ENCODE assay signal across 17 cellular contexts in genomic region chr2:181190711-181191110, GRCh38.
DNase-seq lines count a peak whose midpoint lies in the region; ATAC-seq and TF ChIP-seq lines count a peak whose summit lies in the region.
"Had no signal": no experiment of that assay in that cellular context is flagged by ENCODE, and none has a peak within 500 bp of the region (broad histone marks: within the 10 kb centered on the region; RNA-seq: fewer than 3 reads in every experiment).

No MANE protein-coding gene starts in this region.

- peaks cover 46% of the 10 kb centered on the region for H3K4me1 Mint-ChIP-seq in activated naive CD4-positive, alpha-beta T cell treated with anti-CD3 and anti-CD28 coated beads, Interleukin-2, amount 50 U/mL, for 24 hours
- H3K4me1 Mint-ChIP-seq in activated naive CD4-positive, alpha-beta T cell treated with anti-CD3 and anti-CD28 coated beads for 36 hours (ENCODE audit: low read depth) = peaks cover 24% of the 10 kb centered on the region
- H3K4me1 Mint-ChIP-seq in naive thymus-derived CD8-positive, alpha-beta T cell = peaks cover 10 to 40% (median 34%) of the 10 kb centered on the region in 4 donors

- no peaks in the 10 kb centered on the region for H3K27me3 Mint-ChIP-seq in activated naive CD4-positive, alpha-beta T cell treated with anti-CD3 and anti-CD28 coated beads, Interleukin-2, amount 50 U/mL, for 24 hours
- H3K27me3 Mint-ChIP-seq in activated naive CD4-positive, alpha-beta T cell treated with anti-CD3 and anti-CD28 coated beads for 36 hours (ENCODE audit: low read depth) = no peaks in the 10 kb centered on the region
- no peaks in the 10 kb centered on the region for H3K27me3 Mint-ChIP-seq in naive thymus-derived CD8-positive, alpha-beta T cell
- H3K27me3 Mint-ChIP-seq: naive thymus-derived CD4-positive, alpha-beta T cell had no signal

- no peak for TF ChIP-seq CTCF in fibroblast of villous mesenchyme (IDR thresholded peaks at IDR 0.05; ENCODE audit: insufficient read depth, low read depth, low read length)

- H3K36me3 Mint-ChIP-seq in activated naive CD4-positive, alpha-beta T cell treated with anti-CD3 and anti-CD28 coated beads, Interleukin-2, amount 50 U/mL, for 24 hours = peaks cover 12% of the 10 kb centered on the region
- no peaks in the 10 kb centered on the region for H3K36me3 Mint-ChIP-seq in activated naive CD4-positive, alpha-beta T cell treated with anti-CD3 and anti-CD28 coated beads for 36 hours (ENCODE audit: low read depth)
- H3K36me3 Mint-ChIP-seq in naive thymus-derived CD8-positive, alpha-beta T cell = peaks cover 0 to 20% (median 12%) of the 10 kb centered on the region in 3 donors

- no peaks in the 10 kb centered on the region for H3K9me3 Mint-ChIP-seq in activated naive CD4-positive, alpha-beta T cell treated with anti-CD3 and anti-CD28 coated beads, Interleukin-2, amount 50 U/mL, for 24 hours
- H3K9me3 Mint-ChIP-seq in activated naive CD4-positive, alpha-beta T cell treated with anti-CD3 and anti-CD28 coated beads for 36 hours = no peaks in the 10 kb centered on the region
- H3K9me3 Mint-ChIP-seq in naive thymus-derived CD8-positive, alpha-beta T cell = peaks cover 0 to 13% (median 0%) of the 10 kb centered on the region in 9 donors

- DNase-seq in activated naive CD4-positive, alpha-beta T cell treated with anti-CD3 and anti-CD28 coated beads for 36 hours = no peak
- DNase-seq in NCI-H82 treated with DMSO at 0.1 percent for 48 hours (lab: John Stamatoyannopoulos, UW; ENCODE audit: unreplicated experiment) = peak; percentile 89
- peak; percentile 33 for DNase-seq in fibroblast of villous mesenchyme (ENCODE audit: low read depth)
- DNase-seq in activated gamma-delta T cell treated with Interleukin-2 at 50 U/mL for 16 hours = no peak
- no peak for DNase-seq in GOT3 (lab: John Stamatoyannopoulos, UW)
- DNase-seq in naive thymus-derived CD8-positive, alpha-beta T cell = no peak
- DNase-seq in HEK293T (ENCODE audit: extremely low spot score) = no peak
- DNase-seq: activated CD4-positive, alpha-beta T cell treated with anti-CD3 and anti-CD28 coated beads, Interleukin-2, amount 50 U/mL, for 48 hours; activated effector memory CD4-positive, alpha-beta T cell treated with Interleukin-2 at 50 U/mL for 16 hours; lower lobe of right lung; naive thymus-derived CD4-positive, alpha-beta T cell; NCI-H1930; NCI-H748 treated with DMSO at 0.1 percent for 48 hours; stimulated activated CD4-positive, alpha-beta T cell treated with anti-CD3 and anti-CD28 coated beads, Interleukin-15, amount 100 ng/mL, for 24 hours; uterus had no signal

- no peak overlapping the region for H3K4me3 ChIP-seq in fibroblast of villous mesenchyme (ENCODE audit: low read depth, low read length)
- H3K4me3 ChIP-seq: ascending aorta, lower lobe of right lung, uterus had no signal

- ATAC-seq in naive thymus-derived CD8-positive, alpha-beta T cell = no peak
- ATAC-seq: lower lobe of right lung; naive thymus-derived CD4-positive, alpha-beta T cell had no signal

- POLR2A ChIA-PET in naive thymus-derived CD8-positive, alpha-beta T cell (lab: Charles Lee) = interaction anchor here (1.1 to 2.6 kb wide), 3 partner anchors 8 to 12 kb away, joined by 4 to 7 read pairs (median 4); no protein-coding TSS in a partner anchor
- POLR2A ChIA-PET in HEK293T (lab: Yijun Ruan, JAX) = interaction anchor here (0.6 kb wide), 1 partner anchor 42 kb away, joined by 3 read pairs; no protein-coding TSS in a partner anchor

- CTCF ChIA-PET in activated naive CD4-positive, alpha-beta T cell treated with anti-CD3 and anti-CD28 coated beads for 36 hours (lab: Charles Lee) = interaction anchor here (0.6 to 2.7 kb wide), 3 partner anchors 13 to 115 kb away, joined by 3 to 13 read pairs (median 3); no protein-coding TSS in a partner anchor
- CTCF ChIA-PET in HEK293T (lab: Yijun Ruan, JAX) = interaction anchor here (0.6 kb wide), 1 partner anchor 12 kb away, joined by 3 read pairs; no protein-coding TSS in a partner anchor

- no peak overlapping the region for H3K4me3 Mint-ChIP-seq in activated naive CD4-positive, alpha-beta T cell treated with anti-CD3 and anti-CD28 coated beads, Interleukin-2, amount 50 U/mL, for 24 hours
- no peak overlapping the region for H3K4me3 Mint-ChIP-seq in activated naive CD4-positive, alpha-beta T cell treated with anti-CD3 and anti-CD28 coated beads for 36 hours
- peak overlapping the region in 4 of 10 donors; percentile 4 to 42 (median 16) for H3K4me3 Mint-ChIP-seq in naive thymus-derived CD8-positive, alpha-beta T cell

- peak overlapping the region; percentile 84 for H3K27ac Mint-ChIP-seq in activated naive CD4-positive, alpha-beta T cell treated with anti-CD3 and anti-CD28 coated beads, Interleukin-2, amount 50 U/mL, for 24 hours
- H3K27ac Mint-ChIP-seq in activated naive CD4-positive, alpha-beta T cell treated with anti-CD3 and anti-CD28 coated beads for 36 hours = no peak overlapping the region
- H3K27ac Mint-ChIP-seq in naive thymus-derived CD8-positive, alpha-beta T cell = peak overlapping the region in 1 of 10 donors; percentile 0

- intact Hi-C loops in activated naive CD4-positive, alpha-beta T cell treated with anti-CD3 and anti-CD28 coated beads for 36 hours (cut with micrococcal nuclease) = loop anchor here (2.0 kb wide), 1 partner anchor 26 kb away; no protein-coding TSS in a partner anchor

TF ChIP-seq in HEK293T, 16 proteins besides CTCF, POLR2A, EP300 and RAD21:
- TF ChIP-seq ZNF384 (IDR thresholded peaks at IDR 0.05) (no peak), ELF4 (IDR thresholded peaks at IDR 0.05) (no peak), PKNOX1 (IDR thresholded peaks at IDR 0.05) (no peak)

Comparison
In these comparisons a context has a peak if more than half of its experiments do, and no peak if none do; other contexts are left out.
1. DNase-seq: peak in NCI-H82 treated with DMSO at 0.1 percent for 48 hours (single experiment) and fibroblast of villous mesenchyme (single experiment); none in activated naive CD4-positive, alpha-beta T cell treated with anti-CD3 and anti-CD28 coated beads for 36 hours (single experiment), activated gamma-delta T cell treated with Interleukin-2 at 50 U/mL for 16 hours (single experiment), GOT3 (single experiment), naive thymus-derived CD8-positive, alpha-beta T cell (0 of 10) and HEK293T (single experiment).